2 cellular contexts compared by ENCODE assay signal in genomic region chr11:3815882-3816281, GRCh38.
TF ChIP-seq lines count a peak whose summit lies in the region.

No MANE protein-coding gene starts in this region.

TF ChIP-seq in HEK293, 187 proteins besides CTCF, POLR2A, EP300 and RAD21:
- TF ChIP-seq ZFHX2 (tag by site-specific recombination; conservative IDR thresholded peaks at IDR 0.05) (0 out of 2 replicates have a peak, but pooled peaks have one; percentile 20), GFI1B (tag by site-specific recombination; IDR thresholded peaks at IDR 0.05) (no peak), ZNF341 (tag by site-specific recombination; IDR thresholded peaks at IDR 0.05; ENCODE audit: low read depth) (0 out of 2 replicates have a peak, but pooled peaks have one; percentile 12)

TF ChIP-seq in H1, 55 proteins besides CTCF, POLR2A, EP300 and RAD21:
- TF ChIP-seq JUN (IDR thresholded peaks at IDR 0.05; ENCODE audit: low read depth, low read length) = no peak
- no peak for TF ChIP-seq ATF3 (IDR thresholded peaks at IDR 0.05; ENCODE audit: insufficient read depth, low read depth, low read length)
- TF ChIP-seq EZH2 (IDR thresholded peaks at IDR 0.05; ENCODE audit: low read depth, low read length, severe bottlenecking) = no peak
- TF ChIP-seq KDM4A (IDR thresholded peaks at IDR 0.05; ENCODE audit: low read depth, low read length, severe bottlenecking) = no peak
- no peak for TF ChIP-seq SAP30 (IDR thresholded peaks at IDR 0.05; ENCODE audit: insufficient read depth, insufficient replicate concordance, low read length)
- no peak for TF ChIP-seq USF2 (IDR thresholded peaks at IDR 0.05; ENCODE audit: low read length)
- TF ChIP-seq CHD1 (IDR thresholded peaks at IDR 0.05; ENCODE audit: low read depth, low read length) = no peak
- no peak for TF ChIP-seq NRF1 (IDR thresholded peaks at IDR 0.05; ENCODE audit: low read depth, low read length)
- no peak for TF ChIP-seq BRCA1 (IDR thresholded peaks at IDR 0.05; ENCODE audit: low read depth, low read length)
- TF ChIP-seq HDAC2 (IDR thresholded peaks at IDR 0.05; ENCODE audit: borderline replicate concordance in 1 of 2, low read depth in 2 of 2, low read length in 2 of 2) = no peak
- no peak for TF ChIP-seq NANOG (IDR thresholded peaks at IDR 0.05; ENCODE audit: insufficient read depth, low read depth, low read length, poor library complexity, severe bottlenecking)
- TF ChIP-seq RBBP5 (IDR thresholded peaks at IDR 0.05; ENCODE audit: borderline replicate concordance, low read depth, low read length) = no peak
- TF ChIP-seq TAF7 (optimal IDR thresholded peaks at IDR 0.05; ENCODE audit: borderline replicate concordance, low read depth, low read length) = no peak
- TF ChIP-seq CBX8 (IDR thresholded peaks at IDR 0.05; ENCODE audit: borderline replicate concordance, low read depth, low read length) = no peak
- TF ChIP-seq SRF (IDR thresholded peaks at IDR 0.05; ENCODE audit: low read depth, low read length) = no peak
